In genomic region chr9:93645921-93646639, GRCh38 we compare ENCODE assay signal across 28 cellular contexts.
DNase-seq lines count a peak whose midpoint lies in the region; ATAC-seq, FAIRE-seq and TF ChIP-seq lines count a peak whose summit lies in the region.
"Had no signal": no experiment of that assay in that cellular context is flagged by ENCODE, and none has a peak within 500 bp of the region (broad histone marks: within the 10 kb centered on the region; RNA-seq: fewer than 3 reads in every experiment).

No MANE protein-coding gene starts in this region.

- ATAC-seq in natural killer cell treated with Interleukin-12 subunit alpha and Interleukin-12 subunit beta and Interleukin-15 and Interleukin-18, amount 100 ng/mL, for 72 hours = no peak
- no peak for ATAC-seq in activated naive CD8-positive, alpha-beta T cell treated with anti-CD3 and anti-CD28 coated beads, Interleukin-2, amount 50 U/mL, for 24 hours
- no peak for ATAC-seq in GM23338
- ATAC-seq: SK-N-SH treated with all-trans-retinoic acid at 6 μM for 48 hours; stimulated activated naive B cell treated with anti-CD40 and anti-IgM and Interleukin-4, amounts not matched to agents 10 μg/mL and 1 μg/mL and 100 μg/mL, for 72 hours; T-helper 17 cell had no signal

- no peak overlapping the region for H3K4me3 ChIP-seq in BE2C (ENCODE audit: low read depth, low read length)
- H3K4me3 ChIP-seq in bronchial epithelial cell (ENCODE audit: low read depth, low read length) = no peak overlapping the region
- H3K4me3 ChIP-seq in GM23338 = no peak overlapping the region
- H3K4me3 ChIP-seq: skin epidermis had no signal

- H3K4me1 ChIP-seq in BE2C (no peaks in the 10 kb centered on the region), GM23338 (ENCODE audit: insufficient read depth) (no peaks in the 10 kb centered on the region)

- no peaks in the 10 kb centered on the region for H3F3A ChIP-seq in GM23338 (replicated peaks; ENCODE audit: low read depth)

- H3K36me3 Mint-ChIP-seq in natural killer cell treated with Interleukin-12 subunit alpha and Interleukin-12 subunit beta and Interleukin-15 and Interleukin-18, amount 100 ng/mL, for 72 hours = no peaks in the 10 kb centered on the region
- peaks cover 11% of the 10 kb centered on the region for H3K36me3 Mint-ChIP-seq in activated naive CD8-positive, alpha-beta T cell treated with anti-CD3 and anti-CD28 coated beads, Interleukin-2, amount 50 U/mL, for 24 hours (ENCODE audit: low read depth)
- peaks cover 12% of the 10 kb centered on the region for H3K36me3 Mint-ChIP-seq in HFFc6 (ENCODE audit: low read depth)
- H3K36me3 Mint-ChIP-seq in GM23338 (ENCODE audit: low read depth) = no peaks in the 10 kb centered on the region

- H4K20me1 ChIP-seq in GM23338 (replicated peaks; ENCODE audit: insufficient read depth) = no peaks in the 10 kb centered on the region

- H3K79me2 ChIP-seq in GM23338 (replicated peaks; ENCODE audit: insufficient read depth) = no peaks in the 10 kb centered on the region

- H3K4me3 Mint-ChIP-seq in natural killer cell treated with Interleukin-12 subunit alpha and Interleukin-12 subunit beta and Interleukin-15 and Interleukin-18, amount 100 ng/mL, for 72 hours = no peak overlapping the region
- H3K4me3 Mint-ChIP-seq in activated naive CD8-positive, alpha-beta T cell treated with anti-CD3 and anti-CD28 coated beads, Interleukin-2, amount 50 U/mL, for 24 hours = no peak overlapping the region
- H3K4me3 Mint-ChIP-seq in HFFc6 = no peak overlapping the region
- no peak overlapping the region for H3K4me3 Mint-ChIP-seq in GM23338
- H3K4me3 Mint-ChIP-seq: activated naive CD4-positive, alpha-beta T cell treated with anti-CD3 and anti-CD28 coated beads for 36 hours; activated T-helper 1 cell treated with anti-CD3 and anti-CD28 coated beads, Interleukin-12 subunit alpha, Interleukin-12 subunit beta, Interleukin-2, Interleukin-4 antibody, amounts not matched to agents 30 ng/mL and 10 ng/mL and 1 ng/mL, durations not matched to agents 14 hours and 24 hours and 36 hours; mesothelial cell of epicardium; naive B cell; stimulated activated naive B cell treated with anti-CD40 and anti-IgM and Interleukin-4, amounts not matched to agents 10 μg/mL and 1 μg/mL and 100 μg/mL, for 72 hours; T-helper 17 cell had no signal

- no peak overlapping the region for H3K4me2 ChIP-seq in GM23338

- H3K27ac Mint-ChIP-seq in natural killer cell treated with Interleukin-12 subunit alpha and Interleukin-12 subunit beta and Interleukin-15 and Interleukin-18, amount 100 ng/mL, for 72 hours = no peak overlapping the region
- H3K27ac Mint-ChIP-seq in activated naive CD8-positive, alpha-beta T cell treated with anti-CD3 and anti-CD28 coated beads, Interleukin-2, amount 50 U/mL, for 24 hours = no peak overlapping the region
- no peak overlapping the region for H3K27ac Mint-ChIP-seq in HFFc6
- no peak overlapping the region for H3K27ac Mint-ChIP-seq in GM23338
- H3K27ac Mint-ChIP-seq: activated naive CD4-positive, alpha-beta T cell treated with anti-CD3 and anti-CD28 coated beads for 36 hours; activated T-helper 1 cell treated with anti-CD3 and anti-CD28 coated beads, Interleukin-12 subunit alpha, Interleukin-12 subunit beta, Interleukin-2, Interleukin-4 antibody, amounts not matched to agents 30 ng/mL and 10 ng/mL and 1 ng/mL, durations not matched to agents 14 hours and 24 hours and 36 hours; mesothelial cell of epicardium; stimulated activated naive B cell treated with anti-CD40 and anti-IgM and Interleukin-4, amounts not matched to agents 10 μg/mL and 1 μg/mL and 100 μg/mL, for 72 hours; T-helper 17 cell had no signal

- peak; percentile 2 for DNase-seq in 8988T
- DNase-seq in BE2C = peak; percentile 6
- no peak for DNase-seq in bronchial epithelial cell (ENCODE audit: low read depth)
- peak; percentile 34 for DNase-seq in natural killer cell treated with Interleukin-12 subunit alpha and Interleukin-12 subunit beta and Interleukin-15 and Interleukin-18, amount 100 ng/mL, for 72 hours (ENCODE audit: low spot score)
- DNase-seq in activated naive CD8-positive, alpha-beta T cell treated with anti-CD3 and anti-CD28 coated beads, Interleukin-2, amount 50 U/mL, for 24 hours = no peak
- DNase-seq in HFFc6 = no peak
- no peak for DNase-seq in GM23338 (ENCODE audit: low spot score)
- no peak for DNase-seq in OCI-M1 (lab: John Stamatoyannopoulos, UW)
- DNase-seq: activated naive CD4-positive, alpha-beta T cell treated with anti-CD3 and anti-CD28 coated beads for 36 hours; amygdala; brain microvascular endothelial cell; C1 segment of cervical spinal cord; effector memory CD4-positive, alpha-beta T cell; naive B cell; NCI-H1092 treated with DMSO at 0.1 percent for 48 hours; NCI-H187 treated with DMSO at 0.1 percent for 48 hours; NCI-H2171; NCI-H510A treated with DMSO at 0.1 percent for 48 hours; occipital lobe; stimulated activated naive B cell treated with anti-CD40 and anti-IgM and Interleukin-4, amounts not matched to agents 10 μg/mL and 1 μg/mL and 100 μg/mL, for 72 hours had no signal

- no peaks in the 10 kb centered on the region for H3K9me3 Mint-ChIP-seq in natural killer cell treated with Interleukin-12 subunit alpha and Interleukin-12 subunit beta and Interleukin-15 and Interleukin-18, amount 100 ng/mL, for 72 hours
- no peaks in the 10 kb centered on the region for H3K9me3 Mint-ChIP-seq in activated naive CD8-positive, alpha-beta T cell treated with anti-CD3 and anti-CD28 coated beads, Interleukin-2, amount 50 U/mL, for 24 hours
- H3K9me3 Mint-ChIP-seq in HFFc6 (no peaks in the 10 kb centered on the region), GM23338 (no peaks in the 10 kb centered on the region)
- H3K9me3 Mint-ChIP-seq: activated naive CD4-positive, alpha-beta T cell treated with anti-CD3 and anti-CD28 coated beads for 36 hours; activated T-helper 1 cell treated with anti-CD3 and anti-CD28 coated beads, Interleukin-12 subunit alpha, Interleukin-12 subunit beta, Interleukin-2, Interleukin-4 antibody, amounts not matched to agents 30 ng/mL and 10 ng/mL and 1 ng/mL, durations not matched to agents 14 hours and 24 hours and 36 hours; mesothelial cell of epicardium; naive B cell; stimulated activated naive B cell treated with anti-CD40 and anti-IgM and Interleukin-4, amounts not matched to agents 10 μg/mL and 1 μg/mL and 100 μg/mL, for 72 hours had no signal

- TF ChIP-seq CTCF in BE2C (IDR thresholded peaks at IDR 0.05; ENCODE audit: low read depth, low read length) (no peak), bronchial epithelial cell (IDR thresholded peaks at IDR 0.05; ENCODE audit: insufficient read depth, low read length, severe bottlenecking) (no peak), HFFc6 (IDR thresholded peaks at IDR 0.05) (no peak), GM23338 (conservative IDR thresholded peaks at IDR 0.05; ENCODE audit: low read depth in 2 of 2) (no peak)

- H3K4me1 Mint-ChIP-seq in natural killer cell treated with Interleukin-12 subunit alpha and Interleukin-12 subunit beta and Interleukin-15 and Interleukin-18, amount 100 ng/mL, for 72 hours (ENCODE audit: low read depth in 2 of 2) = no peaks in the 10 kb centered on the region
- no peaks in the 10 kb centered on the region for H3K4me1 Mint-ChIP-seq in activated naive CD8-positive, alpha-beta T cell treated with anti-CD3 and anti-CD28 coated beads, Interleukin-2, amount 50 U/mL, for 24 hours
- H3K4me1 Mint-ChIP-seq in HFFc6 (ENCODE audit: low read depth) = peaks cover 28% of the 10 kb centered on the region
- H3K4me1 Mint-ChIP-seq in GM23338 = peaks cover 4% of the 10 kb centered on the region; the same call in 2 of the 3 replicates
- H3K4me1 Mint-ChIP-seq: naive B cell; stimulated activated naive B cell treated with anti-CD40 and anti-IgM and Interleukin-4, amounts not matched to agents 10 μg/mL and 1 μg/mL and 100 μg/mL, for 72 hours had no signal

- H3K9me2 ChIP-seq in GM23338 (ENCODE audit: insufficient read depth) = no peaks in the 10 kb centered on the region

- H3K27me3 Mint-ChIP-seq in natural killer cell treated with Interleukin-12 subunit alpha and Interleukin-12 subunit beta and Interleukin-15 and Interleukin-18, amount 100 ng/mL, for 72 hours = no peaks in the 10 kb centered on the region
- no peaks in the 10 kb centered on the region for H3K27me3 Mint-ChIP-seq in activated naive CD8-positive, alpha-beta T cell treated with anti-CD3 and anti-CD28 coated beads, Interleukin-2, amount 50 U/mL, for 24 hours
- H3K27me3 Mint-ChIP-seq in HFFc6 (ENCODE audit: insufficient read depth) (peaks cover 3% of the 10 kb centered on the region), GM23338 (ENCODE audit: insufficient read depth, low read depth, poor library complexity) (peaks cover 4% of the 10 kb centered on the region)
- H3K27me3 Mint-ChIP-seq: naive B cell; stimulated activated naive B cell treated with anti-CD40 and anti-IgM and Interleukin-4, amounts not matched to agents 10 μg/mL and 1 μg/mL and 100 μg/mL, for 72 hours; T-helper 17 cell had no signal

- H3K27ac ChIP-seq in GM23338 (ENCODE audit: low read depth) = no peak overlapping the region
- H3K27ac ChIP-seq: brain microvascular endothelial cell, epithelial cell of prostate, skin epidermis had no signal

- H3K36me3 ChIP-seq in BE2C (peaks cover 12% of the 10 kb centered on the region), bronchial epithelial cell (ENCODE audit: control insufficient read depth, insufficient read depth, low read length) (peaks cover 12% of the 10 kb centered on the region), GM23338 (ENCODE audit: insufficient read depth) (no peaks in the 10 kb centered on the region)

- H3K9me3 ChIP-seq in BE2C = no peaks in the 10 kb centered on the region

- FAIRE-seq in bronchial epithelial cell (lab: Jason Lieb, UNC) = peak; percentile 58
- FAIRE-seq: colon, islet of Langerhans had no signal

- no peak overlapping the region for H2AFZ ChIP-seq in GM23338

- H3K27me3 ChIP-seq in BE2C = no peaks in the 10 kb centered on the region
- H3K27me3 ChIP-seq in bronchial epithelial cell (ENCODE audit: control insufficient read depth, insufficient read depth, low read length) = no peaks in the 10 kb centered on the region
- H3K27me3 ChIP-seq in GM23338 (ENCODE audit: insufficient read depth) = no peaks in the 10 kb centered on the region
- H3K27me3 ChIP-seq: brain microvascular endothelial cell had no signal

TF ChIP-seq in GM23338, 12 proteins besides CTCF, POLR2A, EP300 and RAD21 (continues in another document):
- TF ChIP-seq POLR2AphosphoS5 (IDR thresholded peaks at IDR 0.05; ENCODE audit: low read depth) (no peak), ETS1 (IDR thresholded peaks at IDR 0.05) (no peak), EZH2 (IDR thresholded peaks at IDR 0.05; ENCODE audit: low read depth, unreplicated experiment) (no peak), NANOG (IDR thresholded peaks at IDR 0.05; ENCODE audit: borderline replicate concordance) (no peak)

Comparison
In these comparisons a context has a peak if more than half of its experiments do, and no peak if none do; other contexts are left out.
1. DNase-seq: peak in 8988T (single experiment), BE2C (single experiment) and natural killer cell treated with Interleukin-12 subunit alpha and Interleukin-12 subunit beta and Interleukin-15 and Interleukin-18, amount 100 ng/mL, for 72 hours (single experiment); none in bronchial epithelial cell (single experiment), activated naive CD8-positive, alpha-beta T cell treated with anti-CD3 and anti-CD28 coated beads, Interleukin-2, amount 50 U/mL, for 24 hours (single experiment), HFFc6 (single experiment), GM23338 (single experiment) and OCI-M1 (single experiment).